ENCODE assay signal across 2 cellular contexts in genomic region chr19:49538643-49539042, GRCh38.
TF ChIP-seq lines count a peak whose summit lies in the region.

No MANE protein-coding gene starts in this region.

TF ChIP-seq in Ishikawa, 13 proteins besides CTCF, POLR2A, EP300 and RAD21:
- TF ChIP-seq, protein P1, sequence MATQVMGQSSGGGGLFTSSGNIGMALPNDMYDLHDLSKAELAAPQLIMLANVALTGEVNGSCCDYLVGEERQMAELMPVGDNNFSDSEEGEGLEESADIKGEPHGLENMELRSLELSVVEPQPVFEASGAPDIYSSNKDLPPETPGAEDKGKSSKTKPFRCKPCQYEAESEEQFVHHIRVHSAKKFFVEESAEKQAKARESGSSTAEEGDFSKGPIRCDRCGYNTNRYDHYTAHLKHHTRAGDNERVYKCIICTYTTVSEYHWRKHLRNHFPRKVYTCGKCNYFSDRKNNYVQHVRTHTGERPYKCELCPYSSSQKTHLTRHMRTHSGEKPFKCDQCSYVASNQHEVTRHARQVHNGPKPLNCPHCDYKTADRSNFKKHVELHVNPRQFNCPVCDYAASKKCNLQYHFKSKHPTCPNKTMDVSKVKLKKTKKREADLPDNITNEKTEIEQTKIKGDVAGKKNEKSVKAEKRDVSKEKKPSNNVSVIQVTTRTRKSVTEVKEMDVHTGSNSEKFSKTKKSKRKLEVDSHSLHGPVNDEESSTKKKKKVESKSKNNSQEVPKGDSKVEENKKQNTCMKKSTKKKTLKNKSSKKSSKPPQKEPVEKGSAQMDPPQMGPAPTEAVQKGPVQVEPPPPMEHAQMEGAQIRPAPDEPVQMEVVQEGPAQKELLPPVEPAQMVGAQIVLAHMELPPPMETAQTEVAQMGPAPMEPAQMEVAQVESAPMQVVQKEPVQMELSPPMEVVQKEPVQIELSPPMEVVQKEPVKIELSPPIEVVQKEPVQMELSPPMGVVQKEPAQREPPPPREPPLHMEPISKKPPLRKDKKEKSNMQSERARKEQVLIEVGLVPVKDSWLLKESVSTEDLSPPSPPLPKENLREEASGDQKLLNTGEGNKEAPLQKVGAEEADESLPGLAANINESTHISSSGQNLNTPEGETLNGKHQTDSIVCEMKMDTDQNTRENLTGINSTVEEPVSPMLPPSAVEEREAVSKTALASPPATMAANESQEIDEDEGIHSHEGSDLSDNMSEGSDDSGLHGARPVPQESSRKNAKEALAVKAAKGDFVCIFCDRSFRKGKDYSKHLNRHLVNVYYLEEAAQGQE (IDR thresholded peaks at IDR 0.05; ENCODE audit: low read depth): peak; percentile 58
- TF ChIP-seq CREB1 (IDR thresholded peaks at IDR 0.05; ENCODE audit: low read depth): no peak
TF ChIP-seq in Ishikawa: peak in this region for 1.

TF ChIP-seq in GM12878, 131 proteins besides CTCF, POLR2A, EP300 and RAD21:
- no peak for TF ChIP-seq CBX5 (IDR thresholded peaks at IDR 0.05; ENCODE audit: low read depth)
- TF ChIP-seq, protein P1 (IDR thresholded peaks at IDR 0.05; ENCODE audit: low read depth, low read length): peak; percentile 29; the same call in 1 of the 2 replicates
